19 cellular contexts compared by ENCODE assay signal in genomic region chr5:72243706-72244105, GRCh38.
"Had no signal": no experiment of that assay in that cellular context is flagged by ENCODE, and none has a peak within 500 bp of the region (broad histone marks: within the 10 kb centered on the region; RNA-seq: fewer than 3 reads in every experiment).

No MANE protein-coding gene starts in this region.

- ATAC-seq: heart right ventricle; left lobe of liver; naive thymus-derived CD4-positive, alpha-beta T cell; stimulated activated naive B cell treated with anti-CD40 and anti-IgM and Interleukin-4, amounts not matched to agents 10 μg/mL and 1 μg/mL and 100 μg/mL, for 72 hours; T-cell had no signal

- H3K36me3 ChIP-seq: sigmoid colon, thyroid gland had no signal

- H3K27me3 ChIP-seq: heart right ventricle, sigmoid colon, thyroid gland had no signal

- H3K4me3 Mint-ChIP-seq: activated naive CD4-positive, alpha-beta T cell treated with anti-CD3 and anti-CD28 coated beads, Interleukin-2, amount 50 U/mL, for 24 hours; central memory CD8-positive, alpha-beta T cell; naive thymus-derived CD4-positive, alpha-beta T cell; stimulated activated naive B cell treated with anti-CD40 and anti-IgM and Interleukin-4, amounts not matched to agents 10 μg/mL and 1 μg/mL and 100 μg/mL, for 72 hours; T-cell; T-helper 2 cell treated with Interferon-gamma antibody and Interleukin-4, amounts not matched to agents 5 μg/mL and 100 μg/mL, for 36 hours had no signal

- H3K4me3 ChIP-seq: heart right ventricle, lung, sigmoid colon, thyroid gland had no signal

- DNase-seq: activated gamma-delta T cell treated with Interleukin-2 at 50 U/mL for 16 hours; activated T-cell treated with anti-CD3 and anti-CD28 coated beads, Interleukin-2, amount 50 U/mL, for 1 hour; aorta; heart right ventricle; kidney; naive thymus-derived CD4-positive, alpha-beta T cell; sigmoid colon; stimulated activated CD4-positive, alpha-beta T cell treated with anti-CD3 and anti-CD28 coated beads, Interleukin-2, amount 100 ng/mL, for 48 hours; stimulated activated CD8-positive, alpha-beta memory T cell treated with anti-CD3 and anti-CD28 coated beads, Interleukin-4, amount 100 ng/mL, for 48 hours; stimulated activated naive B cell treated with anti-CD40 and anti-IgM and Interleukin-4, amounts not matched to agents 10 μg/mL and 1 μg/mL and 100 μg/mL, for 72 hours; T-cell; thyroid gland had no signal

- H3K27me3 Mint-ChIP-seq: activated naive CD4-positive, alpha-beta T cell treated with anti-CD3 and anti-CD28 coated beads, Interleukin-2, amount 50 U/mL, for 24 hours; central memory CD8-positive, alpha-beta T cell; naive thymus-derived CD4-positive, alpha-beta T cell; stimulated activated naive B cell treated with anti-CD40 and anti-IgM and Interleukin-4, amounts not matched to agents 10 μg/mL and 1 μg/mL and 100 μg/mL, for 72 hours; T-cell had no signal

- H3K9me3 ChIP-seq: heart right ventricle, sigmoid colon, thyroid gland had no signal

- H3K9me3 Mint-ChIP-seq: activated naive CD4-positive, alpha-beta T cell treated with anti-CD3 and anti-CD28 coated beads, Interleukin-2, amount 50 U/mL, for 24 hours; central memory CD8-positive, alpha-beta T cell; naive thymus-derived CD4-positive, alpha-beta T cell; stimulated activated naive B cell treated with anti-CD40 and anti-IgM and Interleukin-4, amounts not matched to agents 10 μg/mL and 1 μg/mL and 100 μg/mL, for 72 hours; T-cell; T-helper 2 cell treated with Interferon-gamma antibody and Interleukin-4, amounts not matched to agents 5 μg/mL and 100 μg/mL, for 36 hours had no signal

- H3K27ac Mint-ChIP-seq: activated naive CD4-positive, alpha-beta T cell treated with anti-CD3 and anti-CD28 coated beads, Interleukin-2, amount 50 U/mL, for 24 hours; stimulated activated naive B cell treated with anti-CD40 and anti-IgM and Interleukin-4, amounts not matched to agents 10 μg/mL and 1 μg/mL and 100 μg/mL, for 72 hours; T-cell; T-helper 2 cell treated with Interferon-gamma antibody and Interleukin-4, amounts not matched to agents 5 μg/mL and 100 μg/mL, for 36 hours had no signal

- FAIRE-seq: colon, kidney, TTC549 had no signal
